Comparison of ENCODE assay signal across 29 cellular contexts in genomic region chr2:211598238-211598637, GRCh38.
"Had no signal": no experiment of that assay in that cellular context is flagged by ENCODE, and none has a peak within 500 bp of the region (broad histone marks: within the 10 kb centered on the region; RNA-seq: fewer than 3 reads in every experiment).

No MANE protein-coding gene starts in this region.

- H3K27ac ChIP-seq: ascending aorta, gastroesophageal sphincter, ovary, prostate gland, right atrium auricular region, spleen, testis, vagina had no signal

- H3K4me1 Mint-ChIP-seq: activated B cell treated with CpG ODN at 0.5 μM for 24 hours; activated CD4-positive, alpha-beta memory T cell treated with anti-CD3 and anti-CD28 coated beads, Interleukin-2, amount 10 ng/mL, durations not matched to agents 7 days and 5 days; activated CD4-positive, alpha-beta T cell treated with anti-CD3 and anti-CD28 coated beads for 36 hours; activated CD8-positive, alpha-beta memory T cell treated with anti-CD3 and anti-CD28 coated beads, Interleukin-2, amount 10 ng/mL, durations not matched to agents 7 days and 5 days; activated naive CD8-positive, alpha-beta T cell treated with anti-CD3 and anti-CD28 coated beads, Interleukin-2, amount 50 U/mL, for 24 hours; memory B cell had no signal

- H3K27me3 Mint-ChIP-seq: activated B cell treated with CpG ODN at 0.5 μM for 24 hours; activated CD4-positive, alpha-beta memory T cell treated with anti-CD3 and anti-CD28 coated beads, Interleukin-2, amount 10 ng/mL, durations not matched to agents 7 days and 5 days; activated CD4-positive, alpha-beta T cell treated with anti-CD3 and anti-CD28 coated beads for 36 hours; activated naive CD8-positive, alpha-beta T cell treated with anti-CD3 and anti-CD28 coated beads, Interleukin-2, amount 50 U/mL, for 24 hours; memory B cell; naive B cell; type B pancreatic cell had no signal

- H3K9me3 ChIP-seq: ascending aorta, ovary, prostate gland, right atrium auricular region, spleen, testis, vagina had no signal

- DNase-seq: activated B cell treated with CpG ODN at 0.5 μM for 24 hours; activated CD4-positive, alpha-beta memory T cell treated with anti-CD3 and anti-CD28 coated beads, Interleukin-2, amount 10 ng/mL, durations not matched to agents 7 days and 5 days; activated CD4-positive, alpha-beta T cell treated with anti-CD3 and anti-CD28 coated beads for 36 hours; activated CD8-positive, alpha-beta memory T cell treated with anti-CD3 and anti-CD28 coated beads, Interleukin-2, amount 10 ng/mL, durations not matched to agents 7 days and 5 days; activated gamma-delta T cell; activated naive CD4-positive, alpha-beta T cell treated with anti-CD3 and anti-CD28 coated beads, Interleukin-2, amount 50 U/mL, for 16 hours; activated naive CD8-positive, alpha-beta T cell treated with anti-CD3 and anti-CD28 coated beads, Interleukin-2, amount 50 U/mL, for 24 hours; activated T-cell treated with anti-CD3 and anti-CD28 coated beads for 4 hours; central memory CD4-positive, alpha-beta T cell; effector memory CD4-positive, alpha-beta T cell; head of caudate nucleus; left colon; naive B cell; ovary; spleen; stimulated activated CD4-positive, alpha-beta T cell treated with anti-CD3 and anti-CD28 coated beads, Interleukin-4, amount 100 ng/mL, for 1 hour; stimulated activated naive CD4-positive, alpha-beta T cell; T1000; testis had no signal

- H3K9me3 Mint-ChIP-seq: activated naive CD8-positive, alpha-beta T cell treated with anti-CD3 and anti-CD28 coated beads, Interleukin-2, amount 50 U/mL, for 24 hours; activated T-helper 1 cell treated with anti-CD3 and anti-CD28 coated beads, Interleukin-12 subunit alpha, Interleukin-12 subunit beta, Interleukin-2, Interleukin-4 antibody, amounts not matched to agents 30 ng/mL and 10 ng/mL and 1 ng/mL, durations not matched to agents 14 hours and 24 hours and 36 hours; T-helper 1 cell treated with Interleukin-12 subunit alpha and Interleukin-12 subunit beta and Interleukin-4 antibody, amounts not matched to agents 30 μg/mL and 1 μg/mL, for 36 hours had no signal

- FAIRE-seq: keratinocyte had no signal

- H3K4me1 ChIP-seq: ascending aorta, gastroesophageal sphincter, prostate gland, right atrium auricular region, spleen, testis, vagina had no signal

- H3K4me3 Mint-ChIP-seq: activated B cell treated with CpG ODN at 0.5 μM for 24 hours; activated CD4-positive, alpha-beta memory T cell treated with anti-CD3 and anti-CD28 coated beads, Interleukin-2, amount 10 ng/mL, durations not matched to agents 7 days and 5 days; activated CD4-positive, alpha-beta T cell treated with anti-CD3 and anti-CD28 coated beads for 36 hours; activated CD8-positive, alpha-beta memory T cell treated with anti-CD3 and anti-CD28 coated beads, Interleukin-2, amount 10 ng/mL, durations not matched to agents 7 days and 5 days; activated naive CD8-positive, alpha-beta T cell treated with anti-CD3 and anti-CD28 coated beads, Interleukin-2, amount 50 U/mL, for 24 hours; activated T-helper 1 cell treated with anti-CD3 and anti-CD28 coated beads, Interleukin-12 subunit alpha, Interleukin-12 subunit beta, Interleukin-2, Interleukin-4 antibody, amounts not matched to agents 30 ng/mL and 10 ng/mL and 1 ng/mL, durations not matched to agents 14 hours and 24 hours and 36 hours; memory B cell; naive B cell; T-helper 1 cell treated with Interleukin-12 subunit alpha and Interleukin-12 subunit beta and Interleukin-4 antibody, amounts not matched to agents 30 μg/mL and 1 μg/mL, for 36 hours; type B pancreatic cell had no signal

- H3K27me3 ChIP-seq: ascending aorta, ovary, right atrium auricular region, spleen, testis, vagina had no signal

- H3K36me3 Mint-ChIP-seq: activated CD8-positive, alpha-beta memory T cell treated with anti-CD3 and anti-CD28 coated beads, Interleukin-2, amount 10 ng/mL, durations not matched to agents 7 days and 5 days; memory B cell; naive B cell; type B pancreatic cell had no signal

- H3K27ac Mint-ChIP-seq: activated B cell treated with CpG ODN at 0.5 μM for 24 hours; activated CD4-positive, alpha-beta memory T cell treated with anti-CD3 and anti-CD28 coated beads, Interleukin-2, amount 10 ng/mL, durations not matched to agents 7 days and 5 days; activated CD4-positive, alpha-beta T cell treated with anti-CD3 and anti-CD28 coated beads for 36 hours; activated CD8-positive, alpha-beta memory T cell treated with anti-CD3 and anti-CD28 coated beads, Interleukin-2, amount 10 ng/mL, durations not matched to agents 7 days and 5 days; activated naive CD8-positive, alpha-beta T cell treated with anti-CD3 and anti-CD28 coated beads, Interleukin-2, amount 50 U/mL, for 24 hours; activated T-helper 1 cell treated with anti-CD3 and anti-CD28 coated beads, Interleukin-12 subunit alpha, Interleukin-12 subunit beta, Interleukin-2, Interleukin-4 antibody, amounts not matched to agents 30 ng/mL and 10 ng/mL and 1 ng/mL, durations not matched to agents 14 hours and 24 hours and 36 hours; memory B cell; naive B cell; T-helper 1 cell treated with Interleukin-12 subunit alpha and Interleukin-12 subunit beta and Interleukin-4 antibody, amounts not matched to agents 30 μg/mL and 1 μg/mL, for 36 hours; type B pancreatic cell had no signal

- ATAC-seq: activated CD4-positive, alpha-beta T cell treated with anti-CD3 and anti-CD28 coated beads for 36 hours; activated CD8-positive, alpha-beta memory T cell treated with anti-CD3 and anti-CD28 coated beads, Interleukin-2, amount 10 ng/mL, durations not matched to agents 7 days and 5 days; activated naive CD8-positive, alpha-beta T cell treated with anti-CD3 and anti-CD28 coated beads, Interleukin-2, amount 50 U/mL, for 24 hours; gastroesophageal sphincter; left colon had no signal

- H3K36me3 ChIP-seq: ascending aorta, gastroesophageal sphincter, ovary, prostate gland, right atrium auricular region, spleen, vagina had no signal

- H3K4me3 ChIP-seq: ascending aorta, gastroesophageal sphincter, ovary, prostate gland, right atrium auricular region, spleen, testis, vagina had no signal
